23 cellular contexts compared by ENCODE assay signal in the genomic region with DNA sequence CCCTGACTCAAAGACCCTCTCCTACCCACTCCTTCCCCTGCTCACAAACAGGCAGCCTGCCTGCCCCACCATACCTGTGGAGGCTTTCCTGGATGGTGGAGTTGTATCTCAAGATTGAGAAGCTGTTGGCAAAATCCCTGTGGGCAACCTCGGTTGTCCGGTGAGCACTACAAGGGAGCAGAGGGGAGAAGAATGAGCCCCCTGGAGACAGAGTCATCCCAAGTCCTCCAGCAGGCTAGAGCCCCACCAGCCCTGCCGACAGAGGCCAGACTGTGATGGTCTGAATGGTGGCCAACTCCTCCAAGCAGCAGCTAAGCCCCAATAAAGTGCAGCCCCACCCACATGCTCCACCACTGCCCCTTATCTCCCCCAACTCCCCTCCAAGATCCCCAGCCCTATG. TPM values are rescaled to one million over a fixed set of nuclear protein-coding genes. Genes with fewer than 3 reads are reported as not detected.
DNase-seq lines count a peak whose midpoint lies in the region; ATAC-seq and TF ChIP-seq lines count a peak whose summit lies in the region.
"Had no signal": no experiment of that assay in that cellular context is flagged by ENCODE, and none has a peak within 500 bp of the region (broad histone marks: within the 10 kb centered on the region; RNA-seq: fewer than 3 reads in every experiment).

No MANE protein-coding gene starts in this region.

- no peaks in the 10 kb centered on the region for H3K9me3 Mint-ChIP-seq in activated T-cell treated with anti-CD3 and anti-CD28 coated beads, Interleukin-2, amount 50 U/mL, for 24 hours
- H3K9me3 Mint-ChIP-seq: CD4-positive, alpha-beta T cell; IgD-negative memory B cell had no signal

- WGBS in prostate gland = 85% methylated on average over 3 of the region's 3 CpGs

- H3K4me1 ChIP-seq in RWPE2 (ENCODE audit: insufficient read depth, poor library complexity, severe bottlenecking) (peaks cover 9% of the 10 kb centered on the region), prostate gland (replicated peaks) (no peaks in the 10 kb centered on the region)

- H3K27ac ChIP-seq in RWPE2 (ENCODE audit: poor library complexity, severe bottlenecking) = no peak overlapping the region
- H3K27ac ChIP-seq in prostate gland = no peak overlapping the region
- H3K27ac ChIP-seq: BLaER1, HL-60, KMS-11 had no signal

- H3K27me3 Mint-ChIP-seq in activated T-cell treated with anti-CD3 and anti-CD28 coated beads, Interleukin-2, amount 50 U/mL, for 24 hours = no peaks in the 10 kb centered on the region
- H3K27me3 Mint-ChIP-seq: CD4-positive, alpha-beta T cell had no signal

- peak; percentile 8 for DNase-seq in activated T-cell treated with anti-CD3 and anti-CD28 coated beads, Interleukin-2, amount 50 U/mL, for 24 hours
- no peak for DNase-seq in activated T-cell treated with anti-CD3 and anti-CD28 coated beads, Interleukin-2, amount 50 U/mL, for 48 hours
- DNase-seq in RWPE2 (ENCODE audit: low spot score) = peak; percentile 30
- peak; percentile 53 for DNase-seq in mesenteric fat pad (ENCODE audit: low spot score)
- peak; percentile 20 for DNase-seq in stimulated activated CD8-positive, alpha-beta memory T cell treated with anti-CD3 and anti-CD28 coated beads, Interleukin-4, amount 100 ng/mL, for 48 hours
- no peak for DNase-seq in prostate gland (ENCODE audit: low spot score)
- DNase-seq in NCI-H1436 (lab: John Stamatoyannopoulos, UW) = no peak
- DNase-seq: COR-L47, DMS53, MM.1S, NCI-H1694, NCI-H2029 treated with DMSO at 0.1 percent for 48 hours, NCI-H226, NCI-H510A, OCI-M1, SK-N-SH had no signal

- no peaks in the 10 kb centered on the region for H3K36me3 ChIP-seq in RWPE2 (ENCODE audit: low read depth)
- no peaks in the 10 kb centered on the region for H3K36me3 ChIP-seq in prostate gland
- H3K36me3 ChIP-seq: BLaER1 had no signal

- H3K9me3 ChIP-seq in RWPE2 (ENCODE audit: severe bottlenecking) = no peaks in the 10 kb centered on the region
- no peaks in the 10 kb centered on the region for H3K9me3 ChIP-seq in prostate gland
- H3K9me3 ChIP-seq: BLaER1, SK-N-SH had no signal

- intact Hi-C loops in prostate gland (cut with DNase I) = no loop called here

- no peaks in the 10 kb centered on the region for H3K36me3 Mint-ChIP-seq in activated T-cell treated with anti-CD3 and anti-CD28 coated beads, Interleukin-2, amount 50 U/mL, for 24 hours (ENCODE audit: low read depth)
- H3K36me3 Mint-ChIP-seq: IgD-negative memory B cell had no signal

- peaks cover 14% of the 10 kb centered on the region for H3K4me1 Mint-ChIP-seq in activated T-cell treated with anti-CD3 and anti-CD28 coated beads, Interleukin-2, amount 50 U/mL, for 24 hours (ENCODE audit: low read depth)

- TF ChIP-seq CTCF in RWPE2 (IDR thresholded peaks at IDR 0.05; ENCODE audit: poor library complexity, severe bottlenecking) (no peak), prostate gland (IDR thresholded peaks at IDR 0.05) (no peak)

- no peak for TF ChIP-seq POLR2A in prostate gland (IDR thresholded peaks at IDR 0.05)

- ATAC-seq in RWPE2 (ENCODE audit: low read depth) = no peak
- no peak for ATAC-seq in GM19395 (IDR thresholded peaks at IDR 0.05; ENCODE audit: unreplicated experiment)
- ATAC-seq: GM12878 had no signal

- H3K27me3 ChIP-seq in RWPE2 (ENCODE audit: insufficient read depth, poor library complexity, severe bottlenecking) = no peaks in the 10 kb centered on the region
- no peaks in the 10 kb centered on the region for H3K27me3 ChIP-seq in prostate gland (replicated peaks; ENCODE audit: insufficient read depth)
- H3K27me3 ChIP-seq: BLaER1 had no signal

- H3K4me3 Mint-ChIP-seq in activated T-cell treated with anti-CD3 and anti-CD28 coated beads, Interleukin-2, amount 50 U/mL, for 24 hours = no peak overlapping the region
- H3K4me3 Mint-ChIP-seq: CD4-positive, alpha-beta T cell; IgD-negative memory B cell had no signal

- H3K4me3 ChIP-seq in RWPE2 (ENCODE audit: severe bottlenecking) (no peak overlapping the region), prostate gland (no peak overlapping the region)
- H3K4me3 ChIP-seq: BLaER1, GM12878 had no signal

- no peak overlapping the region for H3K27ac Mint-ChIP-seq in activated T-cell treated with anti-CD3 and anti-CD28 coated beads, Interleukin-2, amount 50 U/mL, for 24 hours
- H3K27ac Mint-ChIP-seq: CD4-positive, alpha-beta T cell; IgD-negative memory B cell had no signal

RNA-seq across cellular contexts. Expression of a gene that starts 17.5 kb away (rescaled TPM):
- total RNA-seq in mesenteric fat pad (0.39 TPM), prostate gland (10 to 100 TPM in 1 of 2 donors, 1 to 10 TPM in 1; 1.2 to 14.7 TPM)

RNA-seq across cellular contexts. Expression of a gene that starts 35.2 kb away (rescaled TPM):
- total RNA-seq in mesenteric fat pad (21.5 TPM), prostate gland (100 to 1,000 TPM in 1 of 2 donors, 10 to 100 TPM in 1; 29.6 to 366 TPM)
- total RNA-seq: CD4-positive, alpha-beta T cell had no signal

Comparison
In these comparisons a context has a peak if more than half of its experiments do, and no peak if none do; other contexts are left out.
1. DNase-seq: peak in activated T-cell treated with anti-CD3 and anti-CD28 coated beads, Interleukin-2, amount 50 U/mL, for 24 hours (single experiment), RWPE2 (single experiment), mesenteric fat pad (single experiment) and stimulated activated CD8-positive, alpha-beta memory T cell treated with anti-CD3 and anti-CD28 coated beads, Interleukin-4, amount 100 ng/mL, for 48 hours (single experiment); none in activated T-cell treated with anti-CD3 and anti-CD28 coated beads, Interleukin-2, amount 50 U/mL, for 48 hours (0 of 2), prostate gland (single experiment) and NCI-H1436 (single experiment).